ENCODE assay signal across 9 cellular contexts in genomic region chr2:241612156-241613017, GRCh38. TPM values are rescaled to one million over a fixed set of nuclear protein-coding genes. Genes with fewer than 3 reads are reported as not detected.
DNase-seq lines count a peak whose midpoint lies in the region; ATAC-seq lines count a peak whose summit lies in the region.
"Had no signal": no experiment of that assay in that cellular context is flagged by ENCODE, and none has a peak within 500 bp of the region (broad histone marks: within the 10 kb centered on the region; RNA-seq: fewer than 3 reads in every experiment).

No MANE protein-coding gene starts in this region.

- DNase-seq in EH (ENCODE audit: low read depth) (peak; percentile 38), adipocyte (ENCODE audit: low read depth) (peak; percentile 38), hepatic stellate cell (ENCODE audit: low spot score) (no peak)
- DNase-seq in naive thymus-derived CD8-positive, alpha-beta T cell: no peak
- DNase-seq: activated CD4-positive, CD25-positive, alpha-beta regulatory T cell; NCI-H1092 had no signal

- H3K27me3 ChIP-seq in BLaER1: no peaks in the 10 kb centered on the region
- no peaks in the 10 kb centered on the region for H3K27me3 ChIP-seq in adipocyte (replicated peaks; ENCODE audit: control insufficient read depth, insufficient read depth, low read length)

- POLR2A ChIA-PET in naive thymus-derived CD8-positive, alpha-beta T cell (lab: Charles Lee): no interaction called here

- H3K9ac ChIP-seq in BLaER1 (0 out of 2 replicates have a peak overlapping the region, but pooled peaks have one; percentile 71), adipocyte (ENCODE audit: low read length) (no peak overlapping the region)

- H3K4me3 Mint-ChIP-seq in naive thymus-derived CD8-positive, alpha-beta T cell: peak overlapping the region in 1 of 10 donors; percentile 6

- no peaks in the 10 kb centered on the region for H3K27me3 Mint-ChIP-seq in naive thymus-derived CD8-positive, alpha-beta T cell

- H3K9me3 ChIP-seq in BLaER1: no peaks in the 10 kb centered on the region
- no peaks in the 10 kb centered on the region for H3K9me3 ChIP-seq in adipocyte (ENCODE audit: control insufficient read depth, low read length)

- peaks cover 0 to 7% (median 0%) of the 10 kb centered on the region in 3 donors for H3K36me3 Mint-ChIP-seq in naive thymus-derived CD8-positive, alpha-beta T cell

- no peaks in the 10 kb centered on the region for H3K9me3 Mint-ChIP-seq in naive thymus-derived CD8-positive, alpha-beta T cell

- no peak overlapping the region for H3K4me3 ChIP-seq in BLaER1
- H3K4me3 ChIP-seq in adipocyte (ENCODE audit: low read length): no peak overlapping the region

- peak overlapping the region; percentile 63 for H3K4me2 ChIP-seq in BLaER1

- no peak for ATAC-seq in naive thymus-derived CD8-positive, alpha-beta T cell
- ATAC-seq in HG02610 (IDR thresholded peaks at IDR 0.05; ENCODE audit: unreplicated experiment) (no peak), HG02885 (IDR thresholded peaks at IDR 0.05; ENCODE audit: poor library complexity, unreplicated experiment) (no peak)

- H3K36me3 ChIP-seq in BLaER1: peaks cover 37% of the 10 kb centered on the region
- no peaks in the 10 kb centered on the region for H3K36me3 ChIP-seq in adipocyte (ENCODE audit: control insufficient read depth, insufficient read depth, low read length, severe bottlenecking)

- peaks cover 18 to 46% (median 40%) of the 10 kb centered on the region in 4 donors for H3K4me1 Mint-ChIP-seq in naive thymus-derived CD8-positive, alpha-beta T cell

- peak overlapping the region in 6 of 10 donors; percentile 31 to 52 (median 39) for H3K27ac Mint-ChIP-seq in naive thymus-derived CD8-positive, alpha-beta T cell

- 0 out of 2 replicates have a peak overlapping the region, but pooled peaks have one; percentile 74 for H3K27ac ChIP-seq in BLaER1

- peaks cover 42% of the 10 kb centered on the region; the same call in 1 of the 2 replicates for H4K20me1 ChIP-seq in BLaER1

- H3K4me1 ChIP-seq in BLaER1 (peaks cover 74% of the 10 kb centered on the region), adipocyte (ENCODE audit: control insufficient read depth, insufficient read depth, low read length) (peaks cover 26% of the 10 kb centered on the region)

RNA-seq across cellular contexts. Expression of gene THAP4, which starts 24.6 kb away (rescaled TPM):
- total RNA-seq in naive thymus-derived CD8-positive, alpha-beta T cell: 10 to 100 TPM; 28.4 to 31.8 TPM
- 10 to 100 TPM; 29.6 to 58.4 (median 38.9) TPM for polyA plus RNA-seq in naive thymus-derived CD8-positive, alpha-beta T cell

RNA-seq across cellular contexts. Expression of gene ATG4B, which starts 25.1 kb away (rescaled TPM):
- total RNA-seq in naive thymus-derived CD8-positive, alpha-beta T cell: 100 to 1,000 TPM; 103 to 104 TPM
- 10 to 100 TPM; 45.8 to 60.1 (median 46.5) TPM for polyA plus RNA-seq in naive thymus-derived CD8-positive, alpha-beta T cell

RNA-seq across cellular contexts. Expression of gene BOK, which starts 53.8 kb away (rescaled TPM):
- not detected for total RNA-seq in naive thymus-derived CD8-positive, alpha-beta T cell
- under 1 TPM in 1 of 3 donors, not detected in 2; 0.53 TPM for polyA plus RNA-seq in naive thymus-derived CD8-positive, alpha-beta T cell

Comparison
In these comparisons a context has a peak if more than half of its experiments do, and no peak if none do; other contexts are left out.
1. DNase-seq: peak in EH (single experiment) and adipocyte (single experiment); none in naive thymus-derived CD8-positive, alpha-beta T cell (0 of 10) and hepatic stellate cell (single experiment).